ENCODE assay signal across 8 cellular contexts in the genomic region with DNA sequence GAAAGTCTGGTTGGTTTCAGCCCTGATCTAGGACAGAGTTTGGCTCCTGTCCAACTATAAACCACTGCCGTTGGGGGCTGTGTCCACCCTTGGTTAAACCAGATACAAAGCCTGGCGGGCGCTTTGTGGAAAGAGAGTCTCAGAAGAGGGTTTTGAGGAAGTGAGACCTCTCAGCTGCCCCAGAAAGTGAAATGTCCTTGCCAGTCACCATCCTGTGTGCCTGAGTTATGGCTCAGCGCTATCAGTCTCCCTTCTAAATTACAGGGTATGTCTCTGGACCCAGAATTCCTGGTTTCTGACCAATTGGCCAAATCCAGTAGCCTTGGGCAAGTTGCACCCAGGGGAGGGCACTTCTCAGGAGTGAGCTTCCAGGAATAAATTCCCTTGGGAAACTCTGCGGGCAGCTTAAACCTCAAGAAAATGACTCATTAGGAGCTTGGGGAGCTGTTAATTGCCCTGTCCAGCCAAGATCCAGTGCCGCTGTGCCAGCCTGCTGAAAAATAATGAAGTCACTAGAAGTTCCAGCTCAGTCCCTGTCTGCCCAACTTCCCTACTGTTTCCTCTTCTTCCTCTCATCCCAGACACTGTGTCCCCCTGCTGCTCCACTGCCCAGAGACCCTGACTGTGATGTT.
A peak's percentile ranks its signal among the peaks of the same experiment; 100 is the strongest.
DNase-seq lines count a peak whose midpoint lies in the region; ATAC-seq, FAIRE-seq and TF ChIP-seq lines count a peak whose summit lies in the region.

No MANE protein-coding gene starts in this region.

- no peak for FAIRE-seq in GM12892 (lab: Jason Lieb, UNC)

- peak; percentile 86 for ATAC-seq in GM18909 (IDR thresholded peaks at IDR 0.05; ENCODE audit: poor library complexity, unreplicated experiment)
- ATAC-seq in GM21528 (IDR thresholded peaks at IDR 0.05; ENCODE audit: low FRiP score, unreplicated experiment), result no peak

- H3K27ac ChIP-seq in spleen (peak overlapping the region in 2 of 8 donors; percentile 28 to 48), esophagus muscularis mucosa (replicated peaks in 1 of 4) (no peak overlapping the region)

- H3K27me3 ChIP-seq in adipocyte (replicated peaks; ENCODE audit: control insufficient read depth, insufficient read depth, low read length), result peaks cover 7% of the 10 kb centered on the region
- peaks cover 0 to 51% (median 0%) of the 10 kb centered on the region in 7 donors for H3K27me3 ChIP-seq in spleen (replicated peaks in 1 of 7)
- peaks cover 0 to 39% (median 3%) of the 10 kb centered on the region in 4 donors for H3K27me3 ChIP-seq in esophagus muscularis mucosa

- DNase-seq in HK-2 (ENCODE audit: unreplicated experiment) (peak; percentile 81), adipocyte (ENCODE audit: low read depth) (no peak), spleen (peak; percentile 75), GM12892 (ENCODE audit: insufficient read length) (no peak), NCI-H510A treated with DMSO at 0.1 percent for 48 hours (lab: John Stamatoyannopoulos, UW) (no peak), esophagus muscularis mucosa (ENCODE audit: extremely low spot score) (no peak)

- H3K4me3 ChIP-seq in adipocyte (ENCODE audit: low read length) (peak overlapping the region; percentile 4), spleen (no peak overlapping the region), esophagus muscularis mucosa (no peak overlapping the region)

- H3K36me3 ChIP-seq in adipocyte (ENCODE audit: control insufficient read depth, insufficient read depth, low read length, severe bottlenecking) (no peaks in the 10 kb centered on the region), spleen (no peaks in the 10 kb centered on the region), esophagus muscularis mucosa (no peaks in the 10 kb centered on the region)

- WGBS in spleen, 5 donors, result 28 to 48% (median 34%) methylated on average over 5 to 6 of the region's 6 CpGs
- WGBS in esophagus muscularis mucosa, result 50% methylated on average over 3 of the region's 6 CpGs

- no peak for TF ChIP-seq POLR2A in spleen (IDR thresholded peaks at IDR 0.05)
- TF ChIP-seq POLR2A in GM12892 (IDR thresholded peaks at IDR 0.05; ENCODE audit: low read depth, low read length), result no peak
- no peak for TF ChIP-seq POLR2A in esophagus muscularis mucosa (IDR thresholded peaks at IDR 0.05; ENCODE audit: low read depth)

- H3K9ac ChIP-seq in adipocyte (ENCODE audit: low read length), result peak overlapping the region; percentile 45

- no peak for TF ChIP-seq EP300 in esophagus muscularis mucosa (IDR thresholded peaks at IDR 0.05)

- intact Hi-C loops in spleen (cut with DNase I; ENCODE audit: low total_unique reads), result no loop called here
- intact Hi-C loops in esophagus muscularis mucosa (cut with DNase I), result no loop called here

- TF ChIP-seq CTCF in spleen (IDR thresholded peaks at IDR 0.05 in 8 of 11, conservative IDR thresholded peaks at IDR 0.05 in 3 of 11), result no peak
- TF ChIP-seq CTCF in esophagus muscularis mucosa (IDR thresholded peaks at IDR 0.05), result no peak

- H3K4me1 ChIP-seq in adipocyte (ENCODE audit: control insufficient read depth, insufficient read depth, low read length) (peaks cover 38% of the 10 kb centered on the region), spleen (peaks cover 0 to 26% (median 13%) of the 10 kb centered on the region in 6 donors), esophagus muscularis mucosa (peaks cover 0 to 10% (median 4%) of the 10 kb centered on the region in 4 donors)

- H3K9me3 ChIP-seq in adipocyte (ENCODE audit: control insufficient read depth, low read length) (peaks cover 6% of the 10 kb centered on the region), spleen (peaks cover 0 to 19% (median 13%) of the 10 kb centered on the region in 8 donors), esophagus muscularis mucosa (peaks cover 0 to 4% (median 0%) of the 10 kb centered on the region in 4 donors)

Comparison
In these comparisons a context has a peak if more than half of its experiments do, and no peak if none do; other contexts are left out.
1. DNase-seq: peak in HK-2 (single experiment) and spleen (single experiment); none in adipocyte (single experiment), GM12892 (single experiment), NCI-H510A treated with DMSO at 0.1 percent for 48 hours (single experiment) and esophagus muscularis mucosa (single experiment).